8 cellular contexts compared by ENCODE assay signal in genomic region chr22:39900306-39901227, GRCh38. TPM values are rescaled to one million over a fixed set of nuclear protein-coding genes. Genes with fewer than 3 reads are reported as not detected.
A peak's percentile ranks its signal among the peaks of the same experiment; 100 is the strongest.
DNase-seq lines count a peak whose midpoint lies in the region; ATAC-seq lines count a peak whose summit lies in the region.

Gene GRAP2 (plus strand): TSS chr22:39901084. CDS start chr22:39947107, 46,023 bp downstream.

- H2BK5ac ChIP-seq in trophoblast cell (ENCODE audit: low read depth, low read length, poor library complexity): no peak within 1 kb of the TSS

- no peaks in the 10 kb centered on the region for H3K79me2 ChIP-seq in trophoblast cell (ENCODE audit: control insufficient read depth, insufficient read depth, low read length, poor library complexity)

- no peak within 1 kb of the TSS for H2AK5ac ChIP-seq in trophoblast cell (ENCODE audit: low read length)

- no CpG with 5 or more reads among the region's 4 CpGs for WGBS in trophoblast cell (ENCODE audit: extremely low coverage, insufficient coverage, insufficient read length)

- no peak within 1 kb of the TSS for H4K8ac ChIP-seq in trophoblast cell (ENCODE audit: low read depth, low read length)

- H3K36me3 ChIP-seq in mucosa of rectum (ENCODE audit: control insufficient read depth in 2 of 2, insufficient read depth in 2 of 2, low read length in 2 of 2) (no peaks in the 10 kb centered on the region), trophoblast cell (ENCODE audit: control insufficient read depth in 1 of 2, insufficient read depth in 2 of 2, low read length in 2 of 2) (no peaks in the 10 kb centered on the region)

- H3K23ac ChIP-seq in trophoblast cell (ENCODE audit: low read length): no peak within 1 kb of the TSS

- peak; percentile 70 for DNase-seq in activated CD4-positive, alpha-beta T cell treated with anti-CD3 and anti-CD28 coated beads for 48 hours
- no peak for DNase-seq in EL
- no peak for DNase-seq in NCI-H526 treated with DMSO at 0.1 percent for 48 hours (lab: John Stamatoyannopoulos, UW)
- DNase-seq in trophoblast cell: no peak

- H3K4ac ChIP-seq in trophoblast cell (ENCODE audit: low read depth, low read length): no peak within 1 kb of the TSS

- H4K91ac ChIP-seq in trophoblast cell (ENCODE audit: low read depth, low read length): no peak within 1 kb of the TSS

- H3K4me2 ChIP-seq in trophoblast cell (ENCODE audit: low read length): no peak within 1 kb of the TSS

- H3K4me3 ChIP-seq in mucosa of rectum (ENCODE audit: low read length in 2 of 2) (peak within 1 kb of the TSS; percentile 13 to 55), trophoblast cell (ENCODE audit: low read depth, low read length) (no peak within 1 kb of the TSS)

- H3K18ac ChIP-seq in trophoblast cell (ENCODE audit: low read length): no peak within 1 kb of the TSS

- no peaks in the 10 kb centered on the region for H3K9me3 ChIP-seq in mucosa of rectum (ENCODE audit: control insufficient read depth in 2 of 2, low read length in 2 of 2)
- no peaks in the 10 kb centered on the region for H3K9me3 ChIP-seq in trophoblast cell (ENCODE audit: insufficient read depth, low read depth, low read length)

- ATAC-seq in GM18502 (IDR thresholded peaks at IDR 0.05; ENCODE audit: poor library complexity, unreplicated experiment) (peak; percentile 74), HG03175 (IDR thresholded peaks at IDR 0.05; ENCODE audit: unreplicated experiment) (peak; percentile 70), HG03565 (IDR thresholded peaks at IDR 0.05; ENCODE audit: unreplicated experiment) (no peak)

- no peak within 1 kb of the TSS for H2BK12ac ChIP-seq in trophoblast cell (ENCODE audit: low read length)

- no peaks in the 10 kb centered on the region for H3K4me1 ChIP-seq in mucosa of rectum (ENCODE audit: control insufficient read depth in 2 of 2, insufficient read depth in 2 of 2, low read length in 2 of 2)
- no peaks in the 10 kb centered on the region for H3K4me1 ChIP-seq in trophoblast cell (ENCODE audit: control insufficient read depth in 1 of 2, insufficient read depth in 2 of 2, low read length in 2 of 2)

- H4K12ac ChIP-seq in trophoblast cell (ENCODE audit: low read depth, low read length): no peak within 1 kb of the TSS

- H3K79me1 ChIP-seq in trophoblast cell (ENCODE audit: low read length): no peaks in the 10 kb centered on the region

- H2BK120ac ChIP-seq in trophoblast cell (ENCODE audit: insufficient read depth, low read length, poor library complexity): no peak within 1 kb of the TSS

- H2AFZ ChIP-seq in trophoblast cell (ENCODE audit: insufficient read depth, low read length, poor library complexity): no peak within 1 kb of the TSS

- H3K27me3 ChIP-seq in mucosa of rectum (ENCODE audit: control insufficient read depth in 2 of 2, insufficient read depth in 2 of 2, low read length in 2 of 2) (no peaks in the 10 kb centered on the region), trophoblast cell (ENCODE audit: insufficient read depth, low read length) (no peaks in the 10 kb centered on the region)

- H3K9ac ChIP-seq in mucosa of rectum (ENCODE audit: low read depth in 1 of 2, low read length in 2 of 2): peak within 1 kb of the TSS; percentile 14 to 15
- H3K9ac ChIP-seq in trophoblast cell (ENCODE audit: low read length): no peak within 1 kb of the TSS

- H3K14ac ChIP-seq in trophoblast cell (ENCODE audit: low read length): no peak within 1 kb of the TSS

- H3K27ac ChIP-seq in mucosa of rectum (ENCODE audit: low read depth in 2 of 2, low read length in 2 of 2) (peak within 1 kb of the TSS; percentile 39), trophoblast cell (ENCODE audit: low read depth, low read length) (no peak within 1 kb of the TSS)

RNA-seq across cellular contexts. Expression of gene GRAP2, which starts in this region (rescaled TPM):
- polyA plus RNA-seq in trophoblast cell (2013): 0.07 and 0.27 TPM in 2 replicates
